24 cellular contexts compared by ENCODE assay signal in the genomic region with DNA sequence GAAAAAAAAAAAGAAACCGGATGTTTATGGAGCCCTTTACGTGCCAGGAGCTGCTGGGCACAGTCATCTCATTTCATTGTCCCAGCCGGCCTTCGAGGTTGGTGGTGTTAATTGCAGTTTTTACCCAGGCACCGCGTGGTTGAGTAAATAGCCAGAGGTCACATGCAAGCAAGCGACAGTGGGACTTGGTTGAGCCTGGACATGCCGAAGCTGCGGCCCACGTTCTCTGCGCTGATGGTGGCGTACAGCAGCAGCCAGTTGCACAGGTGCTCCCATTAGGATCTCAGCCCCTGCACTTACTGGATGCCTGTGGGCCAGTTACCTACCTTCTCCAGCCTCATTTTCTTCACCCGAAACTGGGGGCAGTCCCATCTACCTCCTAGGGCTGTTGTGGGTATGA. TPM values are rescaled to one million over a fixed set of nuclear protein-coding genes. Genes with fewer than 3 reads are reported as not detected.
DNase-seq lines count a peak whose midpoint lies in the region; ATAC-seq and TF ChIP-seq lines count a peak whose summit lies in the region.
"Had no signal": no experiment of that assay in that cellular context is flagged by ENCODE, and none has a peak within 500 bp of the region (broad histone marks: within the 10 kb centered on the region; RNA-seq: fewer than 3 reads in every experiment).

No MANE protein-coding gene starts in this region.

- H3K4me3 Mint-ChIP-seq in endodermal cell = no peak overlapping the region
- H3K4me3 Mint-ChIP-seq: activated CD4-positive, alpha-beta T cell treated with anti-CD3 and anti-CD28 coated beads, Interleukin-2, amount 10 ng/mL, durations not matched to agents 7 days and 5 days; memory B cell; stimulated activated memory B cell treated with anti-CD40 and anti-IgM and Interleukin-4, amounts not matched to agents 10 μg/mL and 1 μg/mL and 100 μg/mL, for 72 hours had no signal

- no peaks in the 10 kb centered on the region for H3K27me3 Mint-ChIP-seq in endodermal cell (ENCODE audit: insufficient read depth)

- intact Hi-C loops in left cardiac atrium (cut with DNase I) = loop anchor here (5.0 to 10.0 kb wide), 3 partner anchors 56 to 74 kb away; a partner anchor contains a TSS

- H3K27ac ChIP-seq in right atrium auricular region (peak overlapping the region; percentile 73 to 82), endodermal cell (ENCODE audit: low read depth, low read length) (no peak overlapping the region)
- H3K27ac ChIP-seq: C4-2B, neutrophil, SJSA1 had no signal

- DNase-seq in right atrium auricular region (ENCODE audit: low spot score) = no peak
- no peak for DNase-seq in left cardiac atrium
- peak; percentile 93 for DNase-seq in NCI-H146 (lab: John Stamatoyannopoulos, UW)
- DNase-seq in endodermal cell = no peak
- DNase-seq in renal cortical epithelial cell (ENCODE audit: low read depth) = peak; percentile 33
- no peak for DNase-seq in GM19240 (ENCODE audit: insufficient read length, low spot score)
- DNase-seq in GM10248 (ENCODE audit: extremely low spot score) = no peak
- DNase-seq: activated CD4-positive, alpha-beta T cell treated with anti-CD3 and anti-CD28 coated beads, Interleukin-2, amount 10 ng/mL, durations not matched to agents 7 days and 5 days; activated effector memory CD4-positive, alpha-beta T cell treated with Interleukin-2 at 50 U/mL for 16 hours; COR-L47; GDM1; MV-4-11; NCI-H187; NCI-H2171 treated with DMSO at 0.1 percent for 48 hours; NCI-H526 treated with DMSO at 0.1 percent for 48 hours; substantia nigra had no signal

- TF ChIP-seq CTCF in right atrium auricular region (IDR thresholded peaks at IDR 0.05) (no peak), endodermal cell (conservative IDR thresholded peaks at IDR 0.05) (no peak), GM10248 (IDR thresholded peaks at IDR 0.05; ENCODE audit: control extremely low read depth, extremely low read depth, low read depth, missing control alignments) (no peak)

- H3K4me1 ChIP-seq in right atrium auricular region = peaks cover 0 to 71% of the 10 kb centered on the region in 2 donors
- no peaks in the 10 kb centered on the region for H3K4me1 ChIP-seq in endodermal cell (ENCODE audit: control insufficient read depth, insufficient read depth, low read length)

- 88 to 94% methylated on average over 10 to 13 of the region's 13 CpGs for WGBS in endodermal cell (ENCODE audit: insufficient coverage in 1 of 2, insufficient read length in 1 of 2), 2 experiments

- H3K27ac Mint-ChIP-seq in endodermal cell = peak overlapping the region; percentile 15
- H3K27ac Mint-ChIP-seq: activated naive CD4-positive, alpha-beta T cell treated with anti-CD3 and anti-CD28 coated beads, Interleukin-2, amount 50 U/mL, for 72 hours; memory B cell; stimulated activated memory B cell treated with anti-CD40 and anti-IgM and Interleukin-4, amounts not matched to agents 10 μg/mL and 1 μg/mL and 100 μg/mL, for 72 hours had no signal

- peaks cover 1% of the 10 kb centered on the region for H3K9me3 Mint-ChIP-seq in endodermal cell

- no peak overlapping the region for H3K9ac ChIP-seq in endodermal cell (ENCODE audit: extremely low read depth, low read length, poor library complexity, severe bottlenecking)

- CTCF ChIA-PET in GM10248 (lab: Yijun Ruan, JAX) = interaction anchor here (1.0 to 2.4 kb wide), 2 partner anchors 72 to 144 kb away, joined by 3 to 12 read pairs; no protein-coding TSS in a partner anchor

- H3K27me3 ChIP-seq in right atrium auricular region (no peaks in the 10 kb centered on the region), endodermal cell (ENCODE audit: control insufficient read depth, insufficient read depth, low read length, poor library complexity, severe bottlenecking) (no peaks in the 10 kb centered on the region)
- H3K27me3 ChIP-seq: SJSA1 had no signal

- H3K4me3 ChIP-seq in right atrium auricular region (no peak overlapping the region), endodermal cell (ENCODE audit: low read length) (no peak overlapping the region)
- H3K4me3 ChIP-seq: prostate gland, SJSA1, skin epidermis had no signal

- H3K36me3 ChIP-seq in right atrium auricular region = no peaks in the 10 kb centered on the region
- H3K36me3 ChIP-seq in endodermal cell (ENCODE audit: control insufficient read depth, insufficient read depth, low read length) = no peaks in the 10 kb centered on the region
- H3K36me3 ChIP-seq: neutrophil, prostate gland, SJSA1 had no signal

- H3K36me3 Mint-ChIP-seq in endodermal cell (ENCODE audit: low read depth) = peaks cover 23% of the 10 kb centered on the region
- H3K36me3 Mint-ChIP-seq: memory B cell; stimulated activated memory B cell treated with anti-CD40 and anti-IgM and Interleukin-4, amounts not matched to agents 10 μg/mL and 1 μg/mL and 100 μg/mL, for 72 hours had no signal

- peaks cover 13% of the 10 kb centered on the region for H3K4me1 Mint-ChIP-seq in endodermal cell

- no peak for ATAC-seq in left cardiac atrium
- ATAC-seq: activated naive CD4-positive, alpha-beta T cell treated with anti-CD3 and anti-CD28 coated beads, Interleukin-2, amount 50 U/mL, for 72 hours had no signal

- POLR2A ChIA-PET in GM10248 (lab: Yijun Ruan, JAX) = no interaction called here

- H3K9me3 ChIP-seq in right atrium auricular region (no peaks in the 10 kb centered on the region), endodermal cell (ENCODE audit: control insufficient read depth, low read length) (no peaks in the 10 kb centered on the region)
- H3K9me3 ChIP-seq: neutrophil, prostate gland, SJSA1 had no signal

RNA-seq across cellular contexts. Expression of a gene that starts 54.0 kb away (rescaled TPM):
- total RNA-seq in right atrium auricular region (100 to 1,000 TPM; 103 to 185 TPM), left cardiac atrium (100 to 1,000 TPM; 125 to 201 TPM), endodermal cell (10 to 100 TPM; 31.9 to 80.8 TPM), renal cortical epithelial cell (24.7 and 91.3 TPM in 2 replicates)
- 18.8 TPM for polyA plus RNA-seq in endodermal cell (2013, experiment 1 of 2)
- polyA plus RNA-seq in endodermal cell (2013, experiment 2 of 2) = 19.0 TPM

Comparison
In these comparisons a context has a peak if more than half of its experiments do, and no peak if none do; other contexts are left out.
1. DNase-seq: peak in NCI-H146 (single experiment) and renal cortical epithelial cell (single experiment); none in right atrium auricular region (single experiment), left cardiac atrium (single experiment), endodermal cell (single experiment), GM19240 (single experiment) and GM10248 (single experiment).